Comparison of ENCODE assay signal across 8 cellular contexts in genomic region chr10:100341953-100342626, GRCh38. TPM values are rescaled to one million over a fixed set of nuclear protein-coding genes. Genes with fewer than 3 reads are reported as not detected.
DNase-seq lines count a peak whose midpoint lies in the region; ATAC-seq and TF ChIP-seq lines count a peak whose summit lies in the region.

No MANE protein-coding gene starts in this region.

- H3K4me3 ChIP-seq in SJSA1, result no peak overlapping the region
- no peak overlapping the region for H3K4me3 ChIP-seq in ascending aorta

- DNase-seq in DMS53 treated with DMSO at 0.1 percent for 48 hours (lab: John Stamatoyannopoulos, UW; ENCODE audit: unreplicated experiment) (peak; percentile 77), HK-2 (ENCODE audit: unreplicated experiment) (peak; percentile 52), SJSA1 (ENCODE audit: low read depth in 1 of 2, low spot score in 2 of 2) (peak; percentile 62 to 65), ascending aorta (ENCODE audit: low spot score in 2 of 2) (peak in 1 of 2 donors; percentile 67), hippocampal formation (lab: John Stamatoyannopoulos, UW) (peak; percentile 41 to 45), mesenteric fat pad (ENCODE audit: low spot score) (no peak)
- peak; percentile 62 for DNase-seq in stimulated activated CD4-positive, alpha-beta T cell treated with anti-CD3 and anti-CD28 coated beads, Interleukin-15, amount 100 ng/mL, for 24 hours

- no peaks in the 10 kb centered on the region for H3K9me3 ChIP-seq in SJSA1 (replicated peaks)
- no peaks in the 10 kb centered on the region for H3K9me3 ChIP-seq in ascending aorta

- H3K27ac ChIP-seq in SJSA1, result no peak overlapping the region
- no peak overlapping the region for H3K27ac ChIP-seq in ascending aorta

- H3K4me1 ChIP-seq in SJSA1 (replicated peaks), result peaks cover 23% of the 10 kb centered on the region
- no peaks in the 10 kb centered on the region for H3K4me1 ChIP-seq in ascending aorta

- H3K27me3 ChIP-seq in SJSA1 (replicated peaks), result 0 out of 2 replicates have a peak, but pooled peaks cover 4% of the 10 kb centered on the region
- H3K27me3 ChIP-seq in ascending aorta, result no peaks in the 10 kb centered on the region

- ATAC-seq in GM21515 (IDR thresholded peaks at IDR 0.05; ENCODE audit: unreplicated experiment), result no peak

- H3K36me3 ChIP-seq in SJSA1, result no peaks in the 10 kb centered on the region
- H3K36me3 ChIP-seq in ascending aorta, result no peaks in the 10 kb centered on the region

- peak; percentile 23 to 49 (median 37) for TF ChIP-seq CTCF in ascending aorta (IDR thresholded peaks at IDR 0.05)

- intact Hi-C loops in ascending aorta (cut with DNase I), result no loop called here

RNA-seq across cellular contexts. Expression of gene SCD, which starts 4.9 kb away (rescaled TPM):
- total RNA-seq in SJSA1 (2014; rRNA removed; shearing (Covaris generic)), result 37.0 and 41.8 TPM in 2 replicates
- total RNA-seq in ascending aorta (2.9 TPM), mesenteric fat pad (1,693 TPM)

RNA-seq across cellular contexts. Expression of gene PKD2L1, which starts 12.1 kb away (rescaled TPM):
- not detected in 2 replicates for total RNA-seq in SJSA1 (2014; rRNA removed; shearing (Covaris generic))
- total RNA-seq in ascending aorta (not detected), mesenteric fat pad (0.39 TPM)

RNA-seq across cellular contexts. Expression of gene BLOC1S2, which starts 55.6 kb away (rescaled TPM):
- total RNA-seq in SJSA1 (2014; rRNA removed; shearing (Covaris generic)), result 34.6 and 47.7 TPM in 2 replicates
- total RNA-seq in ascending aorta, result 21.4 TPM
- total RNA-seq in mesenteric fat pad, result 30.4 TPM

Comparison
In these comparisons a context has a peak if more than half of its experiments do, and no peak if none do; other contexts are left out.
1. RNA of gene SCD, which starts 4.9 kb away (total RNA-seq): 1,693 TPM in mesenteric fat pad (single experiment); 37.0 to 41.8 TPM in SJSA1 and 2.9 TPM in ascending aorta (single experiment); every median in the first group is over 10 times any median in the second.